17 cellular contexts compared by ENCODE assay signal in genomic region chr20:49908258-49908565, GRCh38.
"Had no signal": no experiment of that assay in that cellular context is flagged by ENCODE, and none has a peak within 500 bp of the region (broad histone marks: within the 10 kb centered on the region; RNA-seq: fewer than 3 reads in every experiment).

No MANE protein-coding gene starts in this region.

- DNase-seq: central memory CD4-positive, alpha-beta T cell; effector memory CD8-positive, alpha-beta T cell; esophagus squamous epithelium; foreskin fibroblast; mesendoderm; naive B cell; nephron progenitor cell; sigmoid colon; stimulated activated CD4-positive, alpha-beta T cell treated with anti-CD3 and anti-CD28 coated beads, Interleukin-12 subunit alpha, Interleukin-12 subunit beta, amount 100 ng/mL, for 4 hours; testis had no signal

- H3K9me3 ChIP-seq: esophagus squamous epithelium, neutrophil, right atrium auricular region, sigmoid colon, testis, tibial nerve had no signal

- H2AFZ ChIP-seq: hepatocyte had no signal

- H3K27ac ChIP-seq: epithelial cell of prostate, neutrophil, sigmoid colon had no signal

- H3K4me2 ChIP-seq: hepatocyte had no signal

- H3K4me3 ChIP-seq: esophagus squamous epithelium, hepatocyte, right atrium auricular region, sigmoid colon, skin epidermis, testis, tibial nerve had no signal

- ATAC-seq: effector memory CD8-positive, alpha-beta T cell; left colon had no signal

- H3K27me3 ChIP-seq: esophagus squamous epithelium, hepatocyte, neutrophil, right atrium auricular region, sigmoid colon, testis, tibial nerve had no signal
